ENCODE assay signal across 8 cellular contexts in genomic region chr2:203018181-203018580, GRCh38. TPM values are rescaled to one million over a fixed set of nuclear protein-coding genes. Genes with fewer than 3 reads are reported as not detected.
A peak's percentile ranks its signal among the peaks of the same experiment; 100 is the strongest.
DNase-seq lines count a peak whose midpoint lies in the region; ATAC-seq and TF ChIP-seq lines count a peak whose summit lies in the region.

No MANE protein-coding gene starts in this region.

- H3K9me3 ChIP-seq in heart right ventricle (no peaks in the 10 kb centered on the region), mammary epithelial cell (replicated peaks; ENCODE audit: insufficient read depth, low read length) (no peaks in the 10 kb centered on the region), vagina (no peaks in the 10 kb centered on the region)

- no peak overlapping the region for H2AFZ ChIP-seq in mammary epithelial cell (ENCODE audit: low read depth, low read length)

- H3K56ac ChIP-seq in mesendoderm (ENCODE audit: low read length), result no peak overlapping the region

- DNase-seq in heart right ventricle (no peak), Right ventricle myocardium inferior (ENCODE audit: missing footprints) (no peak), mammary epithelial cell (no peak), mesendoderm (no peak), vagina (ENCODE audit: extremely low spot score in 2 of 2) (no peak), GDM1 (lab: John Stamatoyannopoulos, UW) (no peak), NCI-H226 (no peak)

- no peak overlapping the region for H4K5ac ChIP-seq in mesendoderm (ENCODE audit: low read length)

- BruUV-seq in mammary epithelial cell (replicated peaks; lab: Mats Ljungman, UMichigan), result no TSS peak

- H3K79me2 ChIP-seq in mammary epithelial cell (ENCODE audit: insufficient read depth, low read length) (peaks cover 70% of the 10 kb centered on the region), mesendoderm (ENCODE audit: control insufficient read depth, insufficient read depth, low read length) (no peaks in the 10 kb centered on the region)

- no peak overlapping the region for H2BK5ac ChIP-seq in mesendoderm (ENCODE audit: low read length)

- WGBS in heart right ventricle, 2 donors, result 4% methylated on average over 1 of the region's 1 CpG
- WGBS in mammary epithelial cell (ENCODE audit: low coverage, missing lambda C conversion rate), result 0% methylated on average over 1 of the region's 1 CpG
- no CpG with 5 or more reads among the region's 1 CpG for WGBS in mesendoderm (ENCODE audit: extremely low coverage, insufficient coverage, low lambda C conversion rate)

- peaks cover 2% of the 10 kb centered on the region for H3K79me1 ChIP-seq in mesendoderm (ENCODE audit: low read length)

- CTCF ChIA-PET in mammary epithelial cell (lab: Charles Lee; ENCODE audit: low non-redundant PET), result interaction anchor here (0.8 kb wide), 1 partner anchor 51 kb away, joined by 4 read pairs; no protein-coding TSS in a partner anchor

- no peaks in the 10 kb centered on the region for H4K20me1 ChIP-seq in mammary epithelial cell (ENCODE audit: insufficient read depth, low read length)

- H3K9ac ChIP-seq in mammary epithelial cell (ENCODE audit: insufficient read depth, low read length) (peak overlapping the region; percentile 47), mesendoderm (ENCODE audit: low read length) (peak overlapping the region; percentile 34)

- H3K4me3 ChIP-seq in heart right ventricle (peak overlapping the region; percentile 0 to 93 (median 82)), mammary epithelial cell (replicated peaks in 1 of 3; ENCODE audit: insufficient read depth in 1 of 3, low read depth in 2 of 3, low read length in 3 of 3) (peak overlapping the region; percentile 13 to 87 (median 41)), mesendoderm (ENCODE audit: low read length) (no peak overlapping the region), vagina (peak overlapping the region in 1 of 2 donors; percentile 22)

- intact Hi-C loops in heart right ventricle (cut with DNase I), result loop anchor here in 1 of 10 donors (10.0 kb wide), 1 partner anchor 103 kb away; the partner anchor contains the start of genes CARF and WDR12
- intact Hi-C loops in Right ventricle myocardium inferior (cut with DNase I), result loop anchor here (10.0 kb wide), 1 partner anchor 383 kb away; the partner anchor contains the start of gene FAM117B
- intact Hi-C loops in mammary epithelial cell (cut with micrococcal nuclease), result no loop called here
- intact Hi-C loops in vagina (cut with DNase I), result no loop called here

- no peak overlapping the region for H3K18ac ChIP-seq in mesendoderm (ENCODE audit: low read length)

- H3K4ac ChIP-seq in mesendoderm (ENCODE audit: low read depth, low read length), result no peak overlapping the region

- no peak overlapping the region for H4K8ac ChIP-seq in mesendoderm (ENCODE audit: low read depth, low read length)

- H3K27ac ChIP-seq in heart right ventricle (peak overlapping the region in 7 of 10 donors; percentile 21 to 98 (median 91)), mammary epithelial cell (ENCODE audit: insufficient read depth, low read depth, low read length) (peak overlapping the region; percentile 42), mesendoderm (ENCODE audit: low read depth, low read length) (no peak overlapping the region), vagina (peak overlapping the region; percentile 95)

- no peak for TF ChIP-seq CTCF in heart right ventricle (IDR thresholded peaks at IDR 0.05)
- no peak for TF ChIP-seq CTCF in mammary epithelial cell (conservative IDR thresholded peaks at IDR 0.05 in 1 of 2, IDR thresholded peaks at IDR 0.05 in 1 of 2; ENCODE audit: extremely low read depth in 1 of 2, insufficient read depth in 1 of 2, low read depth in 1 of 2, low read length in 2 of 2)
- TF ChIP-seq CTCF in vagina (IDR thresholded peaks at IDR 0.05), result no peak

- H3K27me3 ChIP-seq in heart right ventricle, result no peaks in the 10 kb centered on the region
- no peaks in the 10 kb centered on the region for H3K27me3 ChIP-seq in mammary epithelial cell (ENCODE audit: insufficient read depth, low read length)
- H3K27me3 ChIP-seq in mesendoderm (ENCODE audit: insufficient read depth, low read length, poor library complexity), result no peaks in the 10 kb centered on the region
- no peaks in the 10 kb centered on the region for H3K27me3 ChIP-seq in vagina

- dilution Hi-C loops in mammary epithelial cell (cut with HindIII; ENCODE audit: low sequenced_read_pairs), result no loop called here

- H2BK15ac ChIP-seq in mesendoderm (replicated peaks; ENCODE audit: low read depth), result no peak overlapping the region

- H3K23ac ChIP-seq in mesendoderm (ENCODE audit: low read length), result no peak overlapping the region

- H3K36me3 ChIP-seq in heart right ventricle, result no peaks in the 10 kb centered on the region
- H3K36me3 ChIP-seq in mammary epithelial cell (ENCODE audit: insufficient read depth, low read length), result peaks cover 4% of the 10 kb centered on the region
- no peaks in the 10 kb centered on the region for H3K36me3 ChIP-seq in mesendoderm (ENCODE audit: control insufficient read depth, insufficient read depth, low read length)
- no peaks in the 10 kb centered on the region for H3K36me3 ChIP-seq in vagina

- H3K4me1 ChIP-seq in heart right ventricle (peaks cover 0 to 79% (median 61%) of the 10 kb centered on the region in 9 donors), mammary epithelial cell (ENCODE audit: insufficient read depth, low read length) (peaks cover 10% of the 10 kb centered on the region), mesendoderm (ENCODE audit: control insufficient read depth, low read depth, low read length) (no peaks in the 10 kb centered on the region), vagina (peaks cover 82% of the 10 kb centered on the region)

- peak overlapping the region; percentile 97 for H3K4me2 ChIP-seq in mammary epithelial cell (ENCODE audit: insufficient read depth, low read depth, low read length)
- H3K4me2 ChIP-seq in mesendoderm (ENCODE audit: low read length), result no peak overlapping the region

- H2BK120ac ChIP-seq in mesendoderm (ENCODE audit: low read depth, low read length), result no peak overlapping the region

- no peak for ATAC-seq in heart right ventricle
- ATAC-seq in Right ventricle myocardium inferior, result no peak
- no peak for ATAC-seq in HG02610 (IDR thresholded peaks at IDR 0.05; ENCODE audit: unreplicated experiment)

- in situ Hi-C loops in mammary epithelial cell (cut with MboI; ENCODE audit: low sequenced_read_pairs in 2 of 2), result no loop called here

- no peak for TF ChIP-seq POLR2A in vagina (IDR thresholded peaks at IDR 0.05)

- H2AK5ac ChIP-seq in mesendoderm (ENCODE audit: low read length), result no peak overlapping the region

RNA-seq across cellular contexts. Expression of gene NBEAL1, which starts 3.5 kb away (rescaled TPM):
- total RNA-seq in heart right ventricle (10 to 100 TPM; 13.4 to 24.5 (median 18.4) TPM), Right ventricle myocardium inferior (14.1 TPM), mammary epithelial cell (10 to 100 TPM; 36.0 to 92.0 TPM), vagina (26.3 TPM)
- polyA plus RNA-seq in heart right ventricle (1 to 10 TPM; 2.5 to 4.1 TPM), mammary epithelial cell (5.4 TPM)
- 45.0 TPM for polyA minus RNA-seq in mammary epithelial cell
- 11.9 TPM for polyA plus RNA-seq in mesendoderm (2013, experiment 1 of 2)
- polyA plus RNA-seq in mesendoderm (2013, experiment 2 of 2), result 12.9 TPM
